In the genomic region with DNA sequence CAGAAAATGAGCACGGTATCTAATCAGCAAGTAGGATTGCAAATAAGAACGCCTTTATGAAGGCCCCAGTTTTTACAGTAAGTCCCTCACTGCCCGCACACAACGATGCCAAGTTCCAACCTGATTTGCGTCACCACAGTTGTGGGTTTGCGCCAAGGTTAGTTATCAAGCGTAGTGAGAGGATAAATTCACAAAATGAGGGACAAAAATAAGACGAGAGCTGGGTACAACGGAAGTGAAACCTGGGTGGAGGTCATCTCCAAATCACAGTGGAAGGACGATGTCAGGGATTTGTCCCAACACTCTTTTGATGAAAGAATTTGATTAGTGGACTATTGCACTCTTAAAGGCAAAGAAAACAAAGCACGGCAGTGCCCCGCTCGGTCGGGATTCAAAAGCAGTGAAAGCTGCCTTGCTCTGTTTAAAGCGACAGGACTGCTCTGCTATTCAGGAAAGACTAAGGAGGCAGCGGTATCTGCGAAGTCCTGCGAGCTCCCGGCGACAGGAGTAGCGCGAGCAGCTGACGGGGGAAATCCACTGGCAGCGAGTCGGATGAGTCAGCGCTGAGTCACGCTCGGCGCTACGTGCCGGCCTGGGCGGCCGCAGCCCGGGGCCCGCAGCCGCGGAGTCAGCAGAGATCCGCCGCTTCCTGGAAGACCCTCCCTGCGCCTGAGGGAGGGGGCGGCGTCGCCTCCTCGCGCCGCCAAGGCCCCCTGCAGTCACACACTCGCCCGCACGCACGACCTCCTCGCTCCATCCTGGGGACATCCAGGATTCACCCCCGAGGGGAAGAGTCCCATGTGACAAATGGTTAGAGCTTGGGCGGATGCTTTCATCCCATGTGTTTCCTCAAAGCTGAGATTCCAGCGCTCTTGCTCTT, we compare ENCODE assay signal across 1 cellular context.
TF ChIP-seq lines count a peak whose summit lies in the region.

No MANE protein-coding gene starts in this region.

TF ChIP-seq in A549, 52 proteins besides CTCF, POLR2A, EP300 and RAD21 (continued from another document):
- TF ChIP-seq ZSCAN20 (CRISPR knock-in tag; IDR thresholded peaks at IDR 0.05) (peak; percentile 92; the same call in 1 of the 2 replicates), FOSB (CRISPR knock-in tag; IDR thresholded peaks at IDR 0.05) (no peak), ESRRA (IDR thresholded peaks at IDR 0.05; ENCODE audit: borderline replicate concordance, low read length) (no peak), CEBPB (IDR thresholded peaks at IDR 0.05) (peak in 1 of 2 experiments; percentile 39; a peak in 1 of 4 replicates), HEYL (CRISPR knock-in tag; IDR thresholded peaks at IDR 0.05) (peak; percentile 88), HDAC2 (IDR thresholded peaks at IDR 0.05) (no peak), MAFK (IDR thresholded peaks at IDR 0.05; ENCODE audit: partially characterized antibody) (peak; percentile 97), TFCP2L1 (CRISPR knock-in tag; IDR thresholded peaks at IDR 0.05) (peak; percentile 95), BHLHE40 (IDR thresholded peaks at IDR 0.05; ENCODE audit: low read depth, low read length) (0 out of 2 replicates have a peak, but pooled peaks have one; percentile 9), MYC (IDR thresholded peaks at IDR 0.05; ENCODE audit: borderline replicate concordance, low read length) (peak; percentile 61; the same call in 1 of the 2 replicates), PHF8 (IDR thresholded peaks at IDR 0.05; ENCODE audit: borderline replicate concordance, low read depth) (no peak; the same call in 1 of the 2 replicates), FOXS1 (CRISPR knock-in tag; IDR thresholded peaks at IDR 0.05) (0 out of 2 replicates have a peak, but pooled peaks have one; percentile 53), HOXA7 (CRISPR knock-in tag; IDR thresholded peaks at IDR 0.05) (peak; percentile 74; the same call in 1 of the 2 replicates), RARB (CRISPR knock-in tag; IDR thresholded peaks at IDR 0.05) (no peak; the same call in 1 of the 2 replicates), FOSL2 (IDR thresholded peaks at IDR 0.05) (peak; percentile 99), FOSL2 (CRISPR knock-in tag; IDR thresholded peaks at IDR 0.05) (peak; percentile 100), RNF2 (IDR thresholded peaks at IDR 0.05; ENCODE audit: borderline replicate concordance, low read depth) (no peak), TP53 (CRISPR knock-in tag; IDR thresholded peaks at IDR 0.05) (peak; percentile 72; the same call in 1 of the 2 replicates), ZNF302 (CRISPR knock-in tag; IDR thresholded peaks at IDR 0.05) (peak; percentile 94)
- TF ChIP-seq, protein P1, sequence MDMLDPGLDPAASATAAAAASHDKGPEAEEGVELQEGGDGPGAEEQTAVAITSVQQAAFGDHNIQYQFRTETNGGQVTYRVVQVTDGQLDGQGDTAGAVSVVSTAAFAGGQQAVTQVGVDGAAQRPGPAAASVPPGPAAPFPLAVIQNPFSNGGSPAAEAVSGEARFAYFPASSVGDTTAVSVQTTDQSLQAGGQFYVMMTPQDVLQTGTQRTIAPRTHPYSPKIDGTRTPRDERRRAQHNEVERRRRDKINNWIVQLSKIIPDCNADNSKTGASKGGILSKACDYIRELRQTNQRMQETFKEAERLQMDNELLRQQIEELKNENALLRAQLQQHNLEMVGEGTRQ (IDR thresholded peaks at IDR 0.05) = peak; percentile 66
- TF ChIP-seq, protein P2, sequence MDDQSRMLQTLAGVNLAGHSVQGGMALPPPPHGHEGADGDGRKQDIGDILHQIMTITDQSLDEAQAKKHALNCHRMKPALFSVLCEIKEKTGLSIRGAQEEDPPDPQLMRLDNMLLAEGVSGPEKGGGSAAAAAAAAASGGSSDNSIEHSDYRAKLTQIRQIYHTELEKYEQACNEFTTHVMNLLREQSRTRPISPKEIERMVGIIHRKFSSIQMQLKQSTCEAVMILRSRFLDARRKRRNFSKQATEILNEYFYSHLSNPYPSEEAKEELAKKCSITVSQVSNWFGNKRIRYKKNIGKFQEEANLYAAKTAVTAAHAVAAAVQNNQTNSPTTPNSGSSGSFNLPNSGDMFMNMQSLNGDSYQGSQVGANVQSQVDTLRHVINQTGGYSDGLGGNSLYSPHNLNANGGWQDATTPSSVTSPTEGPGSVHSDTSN (IDR thresholded peaks at IDR 0.05) = peak; percentile 81
- TF ChIP-seq, protein P3, sequence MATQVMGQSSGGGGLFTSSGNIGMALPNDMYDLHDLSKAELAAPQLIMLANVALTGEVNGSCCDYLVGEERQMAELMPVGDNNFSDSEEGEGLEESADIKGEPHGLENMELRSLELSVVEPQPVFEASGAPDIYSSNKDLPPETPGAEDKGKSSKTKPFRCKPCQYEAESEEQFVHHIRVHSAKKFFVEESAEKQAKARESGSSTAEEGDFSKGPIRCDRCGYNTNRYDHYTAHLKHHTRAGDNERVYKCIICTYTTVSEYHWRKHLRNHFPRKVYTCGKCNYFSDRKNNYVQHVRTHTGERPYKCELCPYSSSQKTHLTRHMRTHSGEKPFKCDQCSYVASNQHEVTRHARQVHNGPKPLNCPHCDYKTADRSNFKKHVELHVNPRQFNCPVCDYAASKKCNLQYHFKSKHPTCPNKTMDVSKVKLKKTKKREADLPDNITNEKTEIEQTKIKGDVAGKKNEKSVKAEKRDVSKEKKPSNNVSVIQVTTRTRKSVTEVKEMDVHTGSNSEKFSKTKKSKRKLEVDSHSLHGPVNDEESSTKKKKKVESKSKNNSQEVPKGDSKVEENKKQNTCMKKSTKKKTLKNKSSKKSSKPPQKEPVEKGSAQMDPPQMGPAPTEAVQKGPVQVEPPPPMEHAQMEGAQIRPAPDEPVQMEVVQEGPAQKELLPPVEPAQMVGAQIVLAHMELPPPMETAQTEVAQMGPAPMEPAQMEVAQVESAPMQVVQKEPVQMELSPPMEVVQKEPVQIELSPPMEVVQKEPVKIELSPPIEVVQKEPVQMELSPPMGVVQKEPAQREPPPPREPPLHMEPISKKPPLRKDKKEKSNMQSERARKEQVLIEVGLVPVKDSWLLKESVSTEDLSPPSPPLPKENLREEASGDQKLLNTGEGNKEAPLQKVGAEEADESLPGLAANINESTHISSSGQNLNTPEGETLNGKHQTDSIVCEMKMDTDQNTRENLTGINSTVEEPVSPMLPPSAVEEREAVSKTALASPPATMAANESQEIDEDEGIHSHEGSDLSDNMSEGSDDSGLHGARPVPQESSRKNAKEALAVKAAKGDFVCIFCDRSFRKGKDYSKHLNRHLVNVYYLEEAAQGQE (IDR thresholded peaks at IDR 0.05) = 0 out of 2 replicates have a peak, but pooled peaks have one; percentile 2
- TF ChIP-seq, protein P4, sequence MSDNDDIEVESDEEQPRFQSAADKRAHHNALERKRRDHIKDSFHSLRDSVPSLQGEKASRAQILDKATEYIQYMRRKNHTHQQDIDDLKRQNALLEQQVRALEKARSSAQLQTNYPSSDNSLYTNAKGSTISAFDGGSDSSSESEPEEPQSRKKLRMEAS (IDR thresholded peaks at IDR 0.05) = peak; percentile 94
